In genomic region chr12:75756771-75757170, GRCh38 we compare ENCODE assay signal across 23 cellular contexts.
"Had no signal": no experiment of that assay in that cellular context is flagged by ENCODE, and none has a peak within 500 bp of the region (broad histone marks: within the 10 kb centered on the region; RNA-seq: fewer than 3 reads in every experiment).

No MANE protein-coding gene starts in this region.

- H3K36me3 ChIP-seq: esophagus muscularis mucosa, gastrocnemius medialis, heart right ventricle, neutrophil, right lobe of liver, spleen, transverse colon had no signal

- H3K9me3 ChIP-seq: esophagus muscularis mucosa, gastrocnemius medialis, heart right ventricle, neutrophil, psoas muscle, right lobe of liver, spleen, testis, transverse colon had no signal

- H3K9me3 Mint-ChIP-seq: endodermal cell; naive thymus-derived CD4-positive, alpha-beta T cell; stimulated activated naive B cell treated with anti-CD40 and anti-IgM and Interleukin-4, amounts not matched to agents 10 μg/mL and 1 μg/mL and 100 μg/mL, for 72 hours; stimulated activated naive CD8-positive, alpha-beta T cell treated with anti-CD3 and anti-CD28 coated beads, Interleukin-15, amount 100 ng/mL, for 72 hours had no signal

- DNase-seq: effector CD4-positive, alpha-beta T cell; endodermal cell; gastrocnemius medialis; heart right ventricle; hypothalamus; kidney glomerular epithelial cell; mammary epithelial cell; naive thymus-derived CD4-positive, alpha-beta T cell; psoas muscle; retina; right lobe of liver; spleen; stimulated activated CD4-positive, alpha-beta T cell treated with anti-CD3 and anti-CD28 coated beads, Interleukin-15, amount 100 ng/mL, for 24 hours; stimulated activated CD4-positive, alpha-beta T cell treated with anti-CD3 and anti-CD28 coated beads, Interleukin-1b, Interleukin-23, amount 100 ng/mL, for 48 hours; stimulated activated CD4-positive, alpha-beta T cell treated with anti-CD3 and anti-CD28 coated beads, Interleukin-4, amount 100 ng/mL, for 24 hours; stimulated activated naive B cell treated with anti-CD40 and anti-IgM and Interleukin-4, amounts not matched to agents 10 μg/mL and 1 μg/mL and 100 μg/mL, for 72 hours; stimulated activated naive CD8-positive, alpha-beta T cell treated with anti-CD3 and anti-CD28 coated beads, Interleukin-15, amount 100 ng/mL, for 72 hours; testis; transverse colon had no signal

- H3K4me3 Mint-ChIP-seq: endodermal cell; naive thymus-derived CD4-positive, alpha-beta T cell; stimulated activated naive B cell treated with anti-CD40 and anti-IgM and Interleukin-4, amounts not matched to agents 10 μg/mL and 1 μg/mL and 100 μg/mL, for 72 hours; stimulated activated naive CD8-positive, alpha-beta T cell treated with anti-CD3 and anti-CD28 coated beads, Interleukin-15, amount 100 ng/mL, for 72 hours had no signal

- H3K27ac ChIP-seq: coronary artery, esophagus muscularis mucosa, gastrocnemius medialis, heart right ventricle, neutrophil, psoas muscle, right lobe of liver, spleen, testis, transverse colon had no signal

- H3K27ac Mint-ChIP-seq: endodermal cell; stimulated activated naive B cell treated with anti-CD40 and anti-IgM and Interleukin-4, amounts not matched to agents 10 μg/mL and 1 μg/mL and 100 μg/mL, for 72 hours; stimulated activated naive CD8-positive, alpha-beta T cell treated with anti-CD3 and anti-CD28 coated beads, Interleukin-15, amount 100 ng/mL, for 72 hours had no signal

- H3K4me1 ChIP-seq: esophagus muscularis mucosa, gastrocnemius medialis, psoas muscle, spleen, testis, transverse colon had no signal

- H3K4me1 Mint-ChIP-seq: endodermal cell had no signal

- H3K27me3 ChIP-seq: esophagus muscularis mucosa, gastrocnemius medialis, heart right ventricle, neutrophil, right lobe of liver, spleen, testis, transverse colon had no signal

- H3K4me3 ChIP-seq: coronary artery, esophagus muscularis mucosa, gastrocnemius medialis, heart right ventricle, psoas muscle, right lobe of liver, spleen, testis, transverse colon had no signal

- H3K36me3 Mint-ChIP-seq: naive thymus-derived CD4-positive, alpha-beta T cell; stimulated activated naive B cell treated with anti-CD40 and anti-IgM and Interleukin-4, amounts not matched to agents 10 μg/mL and 1 μg/mL and 100 μg/mL, for 72 hours had no signal

- ATAC-seq: heart right ventricle; left lobe of liver; naive thymus-derived CD4-positive, alpha-beta T cell; stimulated activated naive B cell treated with anti-CD40 and anti-IgM and Interleukin-4, amounts not matched to agents 10 μg/mL and 1 μg/mL and 100 μg/mL, for 72 hours; stimulated activated naive CD8-positive, alpha-beta T cell treated with anti-CD3 and anti-CD28 coated beads, Interleukin-15, amount 100 ng/mL, for 72 hours had no signal
